In the genomic region with DNA sequence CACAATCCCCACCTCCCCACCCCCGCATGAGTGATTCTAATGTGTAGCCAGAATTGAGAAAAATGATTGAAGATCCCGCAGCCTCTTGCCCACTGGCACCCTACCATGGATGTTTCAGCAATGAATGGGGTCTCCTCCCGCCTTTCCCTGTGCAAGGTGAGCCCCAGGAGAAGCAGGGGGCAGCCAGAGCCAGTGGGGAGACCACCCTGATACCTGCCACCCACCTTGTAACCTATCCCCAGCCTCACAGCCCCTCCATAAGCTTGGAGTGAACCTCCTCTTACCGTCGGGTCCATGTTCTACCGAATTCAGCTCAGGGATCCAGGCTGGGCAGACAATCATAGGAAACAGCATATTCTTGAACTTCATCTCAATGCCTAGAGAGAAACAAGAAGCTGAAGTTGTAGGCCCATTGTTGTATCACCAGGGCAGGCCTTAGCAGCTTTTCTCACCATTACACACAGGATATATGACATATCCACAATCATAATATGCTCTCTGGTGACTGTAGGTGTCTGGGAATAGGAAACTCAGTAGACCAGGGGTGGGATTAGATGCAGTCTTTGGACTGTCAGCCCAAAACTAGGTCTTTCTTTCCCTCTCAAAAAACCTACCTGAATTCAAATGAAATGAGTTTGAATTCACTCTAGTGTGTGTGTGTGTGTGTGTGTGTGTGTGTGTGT, we compare ENCODE assay signal across 14 cellular contexts. TPM values are rescaled to one million over a fixed set of nuclear protein-coding genes. Genes with fewer than 3 reads are reported as not detected.
DNase-seq lines count a peak whose midpoint lies in the region; ATAC-seq, FAIRE-seq and TF ChIP-seq lines count a peak whose summit lies in the region.
"Had no signal": no experiment of that assay in that cellular context is flagged by ENCODE, and none has a peak within 500 bp of the region (broad histone marks: within the 10 kb centered on the region; RNA-seq: fewer than 3 reads in every experiment).

No MANE protein-coding gene starts in this region.

- no peak overlapping the region for H3K14ac ChIP-seq in H1 (ENCODE audit: insufficient read length)

- peak; percentile 31 for DNase-seq in EL
- DNase-seq in RWPE1 (ENCODE audit: low spot score) = no peak
- no peak for DNase-seq in H1 (ENCODE audit: low read depth in 1 of 2, low spot score in 2 of 2)
- DNase-seq in myocyte (ENCODE audit: low read depth) = peak; percentile 9
- DNase-seq in heart left ventricle = no peak
- no peak for DNase-seq in MG63
- no peak for DNase-seq in cardiac septum (ENCODE audit: low spot score)
- DNase-seq: activated B cell treated with CpG ODN at 0.5 μM for 24 hours; activated T-cell treated with anti-CD3 and anti-CD28 coated beads, Interleukin-2, amount 50 U/mL, for 1 hour; natural killer cell; retina; stimulated activated CD4-positive, alpha-beta T cell treated with anti-CD3 and anti-CD28 coated beads, Interleukin-4, amount 100 ng/mL, for 1 hour had no signal

- H3K27me3 ChIP-seq in H1 (replicated peaks in 1 of 4; ENCODE audit: control insufficient read depth in 3 of 4, extremely low read depth in 1 of 4, insufficient read depth in 3 of 4, low read length in 3 of 4) (no peaks in the 10 kb centered on the region), heart left ventricle (no peaks in the 10 kb centered on the region), MG63 (no peaks in the 10 kb centered on the region)

- H4K20me1 ChIP-seq in H1 (replicated peaks in 1 of 2; ENCODE audit: control insufficient read depth in 1 of 2, insufficient read depth in 2 of 2, low read length in 2 of 2) = no peaks in the 10 kb centered on the region

- CTCF ChIA-PET in RWPE1 (lab: Yijun Ruan, JAX) = no interaction called here
- CTCF ChIA-PET in H1 (lab: Charles Lee; ENCODE audit: partially characterized antibody) = interaction anchor here (0.7 to 1.7 kb wide), 4 partner anchors 13 to 50 kb away, joined by 3 to 6 read pairs (median 4); no protein-coding TSS in a partner anchor

- no peak for TF ChIP-seq RAD21 in H1 (IDR thresholded peaks at IDR 0.05 in 1 of 2, conservative IDR thresholded peaks at IDR 0.05 in 1 of 2; ENCODE audit: low read depth in 2 of 2, low read length in 2 of 2)

- no peak overlapping the region for H2BK120ac ChIP-seq in H1 (replicated peaks; ENCODE audit: low read depth, low read length)

- POLR2A ChIA-PET in RWPE1 (lab: Yijun Ruan, JAX; ENCODE audit: low non-redundant PET) = no interaction called here
- POLR2A ChIA-PET in H1 (lab: Charles Lee; ENCODE audit: partially characterized antibody) = no interaction called here

- no peaks in the 10 kb centered on the region; the same call in 1 of the 2 replicates for H3K23me2 ChIP-seq in H1 (ENCODE audit: low read depth, low read length)

- FAIRE-seq in H1 (lab: Jason Lieb, UNC) = no peak

- H3K9ac ChIP-seq in H1 (replicated peaks in 1 of 4; ENCODE audit: extremely low read depth in 1 of 4, low read depth in 3 of 4, low read length in 3 of 4) = no peak overlapping the region

- H3K18ac ChIP-seq in H1 (ENCODE audit: extremely low read depth, low read length) = no peak overlapping the region

- H2AFZ ChIP-seq in H1 (ENCODE audit: low read length) = no peak overlapping the region

- no peak overlapping the region for H2BK5ac ChIP-seq in H1 (ENCODE audit: low read depth, low read length)

- H3K79me1 ChIP-seq in H1 (ENCODE audit: low read depth, low read length) = no peaks in the 10 kb centered on the region

- H3K9me3 ChIP-seq in H1 (ENCODE audit: insufficient read depth in 2 of 2, low read depth in 1 of 2, low read length in 1 of 2) (peaks cover 11 to 12% of the 10 kb centered on the region in 2 experiments), heart left ventricle (no peaks in the 10 kb centered on the region), MG63 (no peaks in the 10 kb centered on the region)

- no peak overlapping the region for H2BK15ac ChIP-seq in H1 (ENCODE audit: low read length)

- no peak overlapping the region for H3K4ac ChIP-seq in H1 (replicated peaks; ENCODE audit: insufficient read length, low read depth, low read length)

- no peak overlapping the region for H4K5ac ChIP-seq in H1 (ENCODE audit: insufficient read length, low read depth, low read length)

- H4K91ac ChIP-seq in H1 (replicated peaks; ENCODE audit: insufficient read length, low read length) = peak overlapping the region; percentile 46

- 81% methylated on average over 6 of the region's 6 CpGs; no CpG with 5 or more reads in 1 of the 2 experiments for WGBS in H1 (ENCODE audit: extremely low coverage in 1 of 2, insufficient coverage in 1 of 2, insufficient read length in 1 of 2, insufficient replicate concordance in 2 of 2, low coverage in 1 of 2, low lambda C conversion rate in 2 of 2, missing lambda C conversion rate in 1 of 2), 2 experiments
- WGBS in heart left ventricle, 4 donors = 84 to 89% (median 87%) methylated on average over 6 of the region's 6 CpGs

- no peak overlapping the region for H2AK5ac ChIP-seq in H1 (ENCODE audit: low read depth, low read length)

- ATAC-seq in HG03565 (IDR thresholded peaks at IDR 0.05; ENCODE audit: unreplicated experiment) (no peak), heart left ventricle (no peak)
- ATAC-seq: left lobe of liver, natural killer cell had no signal

- H3K4me3 ChIP-seq in H1 (ENCODE audit: extremely low read depth in 1 of 4, insufficient read depth in 2 of 4, low read depth in 3 of 4, low read length in 4 of 4) (no peak overlapping the region), heart left ventricle (no peak overlapping the region), MG63 (no peak overlapping the region)

- no peak overlapping the region for H2BK20ac ChIP-seq in H1 (ENCODE audit: low read length)

- no peak overlapping the region for H3K56ac ChIP-seq in H1 (replicated peaks; ENCODE audit: insufficient read length, low read depth, low read length)

- H3K4me2 ChIP-seq in H1 (ENCODE audit: insufficient read depth in 1 of 2, low read depth in 2 of 2, low read length in 2 of 2) = no peak overlapping the region

- no peak overlapping the region for H3K23ac ChIP-seq in H1 (ENCODE audit: insufficient read length)

- TF ChIP-seq CTCF in RWPE1 (conservative IDR thresholded peaks at IDR 0.05; ENCODE audit: low read depth) (no peak), H1 (IDR thresholded peaks at IDR 0.05; ENCODE audit: control extremely low read depth in 1 of 3, insufficient read depth in 1 of 3, low read depth in 1 of 3, low read length in 3 of 3) (no peak), heart left ventricle (IDR thresholded peaks at IDR 0.05) (no peak)

- intact Hi-C loops in heart left ventricle (cut with DNase I) (no loop called here), cardiac septum (cut with DNase I) (no loop called here)

- H3K4me1 ChIP-seq in H1 (replicated peaks in 1 of 4; ENCODE audit: control insufficient read depth in 3 of 4, insufficient read depth in 4 of 4, low read length in 3 of 4) (peaks cover 0 to 16% (median 9%) of the 10 kb centered on the region in 4 experiments; a peak in 6 of 7 replicates), heart left ventricle (peaks cover 0 to 9% (median 0%) of the 10 kb centered on the region in 12 donors)

- H3K27ac ChIP-seq in RWPE1 (peak overlapping the region; percentile 95), H1 (ENCODE audit: low read depth, low read length) (no peak overlapping the region; the same call in 1 of the 2 replicates), heart left ventricle (no peak overlapping the region)

- TF ChIP-seq EP300 in H1 (IDR thresholded peaks at IDR 0.05; ENCODE audit: borderline replicate concordance in 1 of 2, low read depth in 2 of 2, low read length in 2 of 2) = no peak

- H3K79me2 ChIP-seq in H1 (ENCODE audit: control insufficient read depth in 1 of 2, insufficient read depth in 2 of 2, low read length in 2 of 2) = no peaks in the 10 kb centered on the region

- H4K8ac ChIP-seq in H1 (ENCODE audit: extremely low read depth, insufficient read depth, low read length) = no peak overlapping the region

- H3K36me3 ChIP-seq in H1 (ENCODE audit: control insufficient read depth in 2 of 4, insufficient read depth in 4 of 4, low read length in 3 of 4) (no peaks in the 10 kb centered on the region; a peak in 1 of 8 replicates), heart left ventricle (no peaks in the 10 kb centered on the region), MG63 (no peaks in the 10 kb centered on the region)

- no peak overlapping the region for H2BK12ac ChIP-seq in H1 (ENCODE audit: low read depth, low read length)

- TF ChIP-seq POLR2A in H1 (IDR thresholded peaks at IDR 0.05; ENCODE audit: control extremely low read depth in 1 of 2, low read depth in 2 of 2, low read length in 2 of 2) (no peak), heart left ventricle (IDR thresholded peaks at IDR 0.05) (no peak)

TF ChIP-seq in H1, 55 proteins besides CTCF, POLR2A, EP300 and RAD21:
- TF ChIP-seq JUND (IDR thresholded peaks at IDR 0.05; ENCODE audit: low read length) = no peak
- TF ChIP-seq SIX5 (IDR thresholded peaks at IDR 0.05; ENCODE audit: low read depth, low read length) = no peak
- no peak for TF ChIP-seq NRF1 (IDR thresholded peaks at IDR 0.05; ENCODE audit: low read depth, low read length)
- TF ChIP-seq EGR1 (IDR thresholded peaks at IDR 0.05; ENCODE audit: borderline replicate concordance, low read depth, low read length) = no peak
- TF ChIP-seq POLR2AphosphoS5 (IDR thresholded peaks at IDR 0.05; ENCODE audit: low read depth, low read length) = no peak
- no peak for TF ChIP-seq TBP (IDR thresholded peaks at IDR 0.05; ENCODE audit: low read depth, low read length)
- TF ChIP-seq NANOG (IDR thresholded peaks at IDR 0.05; ENCODE audit: insufficient read depth, low read depth, low read length, poor library complexity, severe bottlenecking) = no peak
- TF ChIP-seq ZNF274 (IDR thresholded peaks at IDR 0.05; ENCODE audit: borderline replicate concordance, extremely low read depth, low read length) = no peak
- TF ChIP-seq RBBP5 (IDR thresholded peaks at IDR 0.05; ENCODE audit: borderline replicate concordance, low read depth, low read length) = no peak
- no peak for TF ChIP-seq KDM1A (IDR thresholded peaks at IDR 0.05; ENCODE audit: borderline replicate concordance, low read length)

RNA-seq across cellular contexts. Expression of gene XDH, which starts 30.9 kb away (rescaled TPM):
- total RNA-seq in H1 (2021; fragmentation: NEBNext Ultra II Directional; extraction: Animal tissue kit (Norgen Biotek cat#: 25700)) = 0.98 and 1.2 TPM in 2 replicates
- polyA plus RNA-seq in H1 (2011; rRNA removed) (0.46 and 0.68 TPM in 2 replicates), heart left ventricle (under 1 TPM in 1 of 2 donors, not detected in 1; 0.06 TPM)
- 0.67 TPM for polyA plus RNA-seq in H1 (2011; cell fraction: cytosol; rRNA removed)
- 3.0 TPM for polyA plus RNA-seq in H1 (2011; cell fraction: nucleus; rRNA removed)
- polyA plus RNA-seq in H1 (2012, experiment 1 of 2) = 0.21 to 0.62 TPM (median 0.32 TPM) in 4 replicates
- polyA plus RNA-seq in H1 (2012, experiment 2 of 2) = not detected
- 0.53 TPM for polyA plus RNA-seq in H1 (2013, experiment 1 of 2)
- 0.46 TPM for polyA plus RNA-seq in H1 (2013, experiment 2 of 2)
- 4.0 and 4.2 TPM in 2 replicates for polyA minus RNA-seq in H1 (2011; rRNA and poly(A)+ RNA removed)
- polyA minus RNA-seq in H1 (2011; cell fraction: cytosol; rRNA and poly(A)+ RNA removed) = 0.59 TPM
- polyA minus RNA-seq in H1 (2011; cell fraction: nucleus; rRNA and poly(A)+ RNA removed) = 5.0 TPM
- total RNA-seq in myocyte (0.32 and 0.52 TPM in 2 replicates), heart left ventricle (under 1 TPM in 1 of 9 donors, not detected in 8; 0.08 TPM), cardiac septum (not detected)
- 0.23 TPM for polyA plus RNA-seq in myocyte (2012)
- total RNA-seq in MG63 (2014; rRNA removed; shearing (Covaris generic); ENCODE audit: low replicate concordance) = 0.69 TPM in 1 of 2 replicates, not detected in the other
- total RNA-seq: activated B cell treated with CpG ODN at 0.5 μM for 24 hours, natural killer cell had no signal

Comparison
In these comparisons a context has a peak if more than half of its experiments do, and no peak if none do; other contexts are left out.
1. DNase-seq: peak in EL (single experiment) and myocyte (single experiment); none in RWPE1 (single experiment), H1 (0 of 2), heart left ventricle (0 of 5), MG63 (single experiment) and cardiac septum (single experiment).